12 cellular contexts compared by ENCODE assay signal in the genomic region with DNA sequence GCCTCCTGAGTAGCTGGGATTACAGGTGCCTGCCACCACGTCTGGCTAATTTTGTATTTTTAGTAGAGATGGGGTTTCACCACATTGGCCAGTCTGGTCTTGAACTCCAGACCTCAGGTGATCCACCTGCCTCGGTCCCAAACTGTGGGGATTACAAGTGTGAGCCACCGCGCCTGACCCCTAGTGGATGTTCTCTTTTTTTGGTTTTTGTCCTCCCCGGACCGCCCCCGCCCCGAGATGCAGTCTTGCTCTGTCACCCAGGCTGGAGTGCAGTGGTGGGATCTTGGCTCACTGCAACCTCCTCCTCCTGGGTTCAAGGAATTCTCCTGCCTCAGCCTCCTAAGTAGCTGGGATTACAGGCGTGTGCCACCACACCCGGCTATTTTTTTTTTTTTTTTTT. TPM values are rescaled to one million over a fixed set of nuclear protein-coding genes. Genes with fewer than 3 reads are reported as not detected.
DNase-seq lines count a peak whose midpoint lies in the region; ATAC-seq, FAIRE-seq and TF ChIP-seq lines count a peak whose summit lies in the region.
"Not testable (repeated sequence)": the region's sequence is repeated elsewhere in the genome, so short reads cannot be mapped to it uniquely, and the experiment has no call there.
"Had no signal": no experiment of that assay in that cellular context is flagged by ENCODE, and none has a peak within 500 bp of the region (broad histone marks: within the 10 kb centered on the region; RNA-seq: fewer than 3 reads in every experiment).

No MANE protein-coding gene starts in this region.

- BruUV-seq in OCI-LY7 (replicated peaks; lab: Mats Ljungman, UMichigan): not testable (repeated sequence)

- not testable (repeated sequence) for H2AFZ ChIP-seq in OCI-LY7 (ENCODE audit: low read length)

- not testable (repeated sequence) for FAIRE-seq in pancreas (lab: Jason Lieb, UNC)

- not testable (repeated sequence) for H3K9me2 ChIP-seq in OCI-LY7 (ENCODE audit: insufficient read depth, low read length)

- not testable (repeated sequence) for H3K36me3 ChIP-seq in OCI-LY7 (ENCODE audit: insufficient read depth, low read length); pancreas

- not testable (repeated sequence) for H3K27ac ChIP-seq in HL-60 (replicated peaks); OCI-LY7 (ENCODE audit: low read depth, low read length, poor library complexity, severe bottlenecking)
- peak overlapping the region; percentile 56 to 71 (median 65) for H3K27ac ChIP-seq in pancreas

- not testable (repeated sequence) for ATAC-seq in pancreas

- H3K4me1 Mint-ChIP-seq in activated naive CD8-positive, alpha-beta T cell treated with anti-CD3 and anti-CD28 coated beads for 36 hours: not testable (repeated sequence)

- H3K4me3 Mint-ChIP-seq in activated naive CD8-positive, alpha-beta T cell treated with anti-CD3 and anti-CD28 coated beads for 36 hours: not testable (repeated sequence)

- not testable (repeated sequence) for H3K9me3 Mint-ChIP-seq in activated naive CD8-positive, alpha-beta T cell treated with anti-CD3 and anti-CD28 coated beads for 36 hours

- H3K79me2 ChIP-seq in OCI-LY7 (ENCODE audit: insufficient read depth, low read depth, low read length): not testable (repeated sequence)

- H4K20me1 ChIP-seq in OCI-LY7 (ENCODE audit: insufficient read depth, low read length): not testable (repeated sequence)

- intact Hi-C loops in OCI-LY7 (cut with micrococcal nuclease; ENCODE audit: unreplicated experiment) (loop anchor here (10.0 kb wide), 1 partner anchor 139 kb away; no protein-coding TSS in a partner anchor), pancreas (cut with DNase I) (loop anchor here in 1 of 3 donors (10.0 kb wide), 1 partner anchor 101 kb away; no protein-coding TSS in a partner anchor)

- CTCF ChIA-PET in OCI-LY7 (lab: Charles Lee; ENCODE audit: unreplicated experiment): not testable (repeated sequence)

- H3K27ac Mint-ChIP-seq in activated naive CD8-positive, alpha-beta T cell treated with anti-CD3 and anti-CD28 coated beads for 36 hours: not testable (repeated sequence)

- WGBS in pancreas, 2 donors: 74 to 81% methylated on average over 9 to 10 of the region's 10 CpGs

- peak; percentile 45 for TF ChIP-seq CTCF in GM12864 (IDR thresholded peaks at IDR 0.05; ENCODE audit: low read depth, low read length, missing control alignments)
- TF ChIP-seq CTCF in HL-60 (IDR thresholded peaks at IDR 0.05; ENCODE audit: insufficient read depth, low read length): peak; percentile 1
- TF ChIP-seq CTCF in OCI-LY7 (conservative IDR thresholded peaks at IDR 0.05; ENCODE audit: low read length): peak; percentile 64
- peak; percentile 4 for TF ChIP-seq CTCF in fibroblast of villous mesenchyme (IDR thresholded peaks at IDR 0.05; ENCODE audit: insufficient read depth, low read depth, low read length)
- TF ChIP-seq CTCF in pancreas (IDR thresholded peaks at IDR 0.05): not testable (repeated sequence)

- not testable (repeated sequence) for H3K4me1 ChIP-seq in OCI-LY7 (ENCODE audit: insufficient read depth, low read length, poor library complexity, severe bottlenecking); pancreas

- peaks cover 66% of the 10 kb centered on the region for H3K27me3 Mint-ChIP-seq in activated naive CD8-positive, alpha-beta T cell treated with anti-CD3 and anti-CD28 coated beads for 36 hours

- not testable (repeated sequence) for H3K4me2 ChIP-seq in OCI-LY7 (ENCODE audit: low read length)

- H3K9me3 ChIP-seq in OCI-LY7 (ENCODE audit: low read length); pancreas: not testable (repeated sequence)

- H3K4me3 ChIP-seq in GM12864 (ENCODE audit: low read depth, low read length); HL-60 (replicated peaks; ENCODE audit: insufficient read depth, low read length); OCI-LY7 (ENCODE audit: low read depth, low read length, poor library complexity, severe bottlenecking); fibroblast of villous mesenchyme (ENCODE audit: low read depth, low read length); pancreas: not testable (repeated sequence)

- not testable (repeated sequence) for DNase-seq in GM12864 (ENCODE audit: low read depth); fibroblast of villous mesenchyme (ENCODE audit: low read depth); pancreas
- peak in 1 of 2 experiments; percentile 23 for DNase-seq in HL-60 (ENCODE audit: low read depth in 1 of 2, low spot score in 1 of 2)
- peak; percentile 54 for DNase-seq in OCI-LY7 (ENCODE audit: low spot score)
- peak; percentile 24 to 40 for DNase-seq in activated CD4-positive, alpha-beta T cell treated with anti-CD3 and anti-CD28 coated beads, Interleukin-2, amount 50 U/mL, for 48 hours
- peak; percentile 27 for DNase-seq in activated naive CD8-positive, alpha-beta T cell treated with anti-CD3 and anti-CD28 coated beads for 36 hours

- H3K27me3 ChIP-seq in HL-60 (ENCODE audit: insufficient read depth, poor library complexity, severe bottlenecking): peaks cover 13% of the 10 kb centered on the region
- not testable (repeated sequence) for H3K27me3 ChIP-seq in pancreas

- POLR2A ChIA-PET in OCI-LY7 (lab: Charles Lee): interaction anchor here (0.6 to 0.7 kb wide), 2 partner anchors 85 to 98 kb away, joined by 3 to 5 read pairs; no protein-coding TSS in a partner anchor

- H3K36me3 Mint-ChIP-seq in activated naive CD8-positive, alpha-beta T cell treated with anti-CD3 and anti-CD28 coated beads for 36 hours: not testable (repeated sequence)

RNA-seq across cellular contexts. Expression of a gene that starts 4.6 kb away (rescaled TPM):
- not detected in 2 replicates for total RNA-seq in OCI-LY7 (2014; rRNA removed; shearing (Covaris generic))
- total RNA-seq in OCI-LY7 (2022): not detected in 2 replicates
- not detected for total RNA-seq in activated naive CD8-positive, alpha-beta T cell treated with anti-CD3 and anti-CD28 coated beads for 36 hours
- total RNA-seq in fibroblast of villous mesenchyme: not detected in 2 replicates
- total RNA-seq in pancreas: under 1 TPM in 4 of 6 donors, not detected in 2; under 0.01 to 0.20 (median 0.06) TPM
- polyA plus RNA-seq in pancreas: under 1 TPM; 0.02 to 0.04 TPM
- total RNA-seq: activated T-helper 2 cell treated with anti-CD3 and anti-CD28 coated beads, Interferon-gamma antibody, Interleukin-2, Interleukin-4, amounts not matched to agents 10 μg/mL and 5 μg/mL and 100 μg/mL, durations not matched to agents 14 hours and 24 hours and 36 hours; naive thymus-derived CD4-positive, alpha-beta T cell had no signal
- polyA plus RNA-seq: BJ; keratinocyte; mammary epithelial cell; naive thymus-derived CD4-positive, alpha-beta T cell had no signal

RNA-seq across cellular contexts. Expression of a gene that starts 55.2 kb away (rescaled TPM):
- total RNA-seq in OCI-LY7 (2014; rRNA removed; shearing (Covaris generic)): 54.9 and 61.8 TPM in 2 replicates
- total RNA-seq in OCI-LY7 (2022): 36.8 and 37.7 TPM in 2 replicates
- 10 to 100 TPM; 12.8 to 13.2 TPM for total RNA-seq in activated naive CD8-positive, alpha-beta T cell treated with anti-CD3 and anti-CD28 coated beads for 36 hours
- total RNA-seq in fibroblast of villous mesenchyme: 6.0 and 10.3 TPM in 2 replicates
- 10 to 100 TPM; 41.6 to 82.4 (median 62.1) TPM for total RNA-seq in pancreas
- 100 to 1,000 TPM in 1 of 2 donors, 10 to 100 TPM in 1; 72.1 to 118 TPM for polyA plus RNA-seq in pancreas
